Comparison of ENCODE assay signal across 1 cellular context in the genomic region with DNA sequence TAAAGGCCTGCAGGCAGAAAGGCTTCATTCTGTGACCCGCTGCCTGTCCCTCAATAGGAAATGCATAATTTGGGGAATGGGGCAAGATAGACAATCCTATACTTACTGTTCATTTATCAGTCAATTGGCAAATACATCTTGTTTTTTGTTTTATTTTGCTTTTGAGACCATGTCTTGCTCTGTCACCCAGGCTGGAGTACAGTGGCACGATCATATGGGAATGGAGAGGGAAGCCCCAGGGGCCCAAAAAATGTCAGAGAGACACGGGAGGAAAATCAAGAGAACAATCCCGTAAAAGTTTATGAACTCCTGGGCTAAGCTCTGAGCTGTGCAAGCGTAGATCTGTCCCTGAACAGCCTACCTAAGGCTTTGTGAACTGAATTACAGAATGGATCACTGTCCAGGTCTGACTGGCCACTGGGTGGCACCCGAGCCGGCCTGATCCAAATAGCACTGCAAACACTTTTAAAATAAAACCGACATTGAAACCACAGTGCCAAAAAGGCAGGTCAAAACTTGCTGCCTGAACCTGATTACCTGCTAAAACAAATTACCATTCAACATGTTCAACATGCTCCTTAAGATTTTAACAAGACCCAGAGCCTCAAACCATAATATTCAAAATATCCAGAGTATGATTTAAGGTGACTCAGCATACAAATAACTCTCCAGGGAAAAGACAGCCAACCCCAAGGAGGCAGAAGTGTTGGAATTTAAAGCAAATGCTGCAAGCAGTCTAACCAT.
TF ChIP-seq lines count a peak whose summit lies in the region.

No MANE protein-coding gene starts in this region.

TF ChIP-seq in HEK293, 187 proteins besides CTCF, POLR2A, EP300 and RAD21 (continued from another document):
- TF ChIP-seq FEZF1 (tag by site-specific recombination; IDR thresholded peaks at IDR 0.05): no peak
- TF ChIP-seq ZBTB8A (tag by site-specific recombination; IDR thresholded peaks at IDR 0.05): no peak
- TF ChIP-seq ZNF624 (tag by site-specific recombination; IDR thresholded peaks at IDR 0.05): no peak
- TF ChIP-seq ZNF645 (tag by site-specific recombination; IDR thresholded peaks at IDR 0.05): no peak
- TF ChIP-seq ZBTB17 (tag by site-specific recombination; IDR thresholded peaks at IDR 0.05): peak; percentile 35; the same call in 1 of the 2 replicates
- 0 out of 2 replicates have a peak, but pooled peaks have one; percentile 30 for TF ChIP-seq ZSCAN16 (tag by site-specific recombination; IDR thresholded peaks at IDR 0.05)
- TF ChIP-seq ZSCAN4 (tag by site-specific recombination; IDR thresholded peaks at IDR 0.05): no peak
- TF ChIP-seq ZNF843 (tag by site-specific recombination; IDR thresholded peaks at IDR 0.05): no peak
- no peak for TF ChIP-seq ZNF157 (tag by site-specific recombination; IDR thresholded peaks at IDR 0.05)
- no peak for TF ChIP-seq MEIS1 (CRISPR knock-in tag; IDR thresholded peaks at IDR 0.05; ENCODE audit: borderline replicate concordance)
